ENCODE assay signal across 9 cellular contexts in the genomic region with DNA sequence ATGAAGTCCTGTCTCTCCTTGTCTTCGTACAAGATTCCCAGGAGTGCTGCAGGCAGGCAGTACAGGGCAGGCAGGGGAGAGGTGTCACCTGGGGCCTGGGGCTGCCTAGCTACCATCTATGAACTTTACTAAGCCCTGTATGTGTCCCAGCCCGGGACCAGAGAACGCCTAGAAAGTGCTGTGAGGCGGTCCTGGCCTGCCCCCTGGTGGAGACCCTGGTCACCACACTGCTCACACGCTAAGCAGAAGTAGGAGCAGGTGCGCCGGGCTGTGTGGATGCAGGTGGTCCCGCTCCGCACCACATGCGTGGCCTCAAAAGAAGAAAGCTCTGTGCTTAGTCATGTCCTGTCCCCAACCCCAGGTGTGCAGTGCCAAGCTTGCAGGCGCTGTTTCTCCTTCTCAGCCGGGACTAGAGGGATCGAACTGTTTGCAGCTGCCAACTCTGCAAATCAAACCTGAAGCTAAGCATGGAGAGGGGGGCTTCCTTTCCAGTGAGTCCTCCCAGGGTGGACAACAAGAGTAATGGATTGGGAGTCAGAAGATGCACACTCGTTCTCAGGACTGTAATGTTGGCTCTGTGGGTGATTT. TPM values are rescaled to one million over a fixed set of nuclear protein-coding genes. Genes with fewer than 3 reads are reported as not detected.
DNase-seq lines count a peak whose midpoint lies in the region; ATAC-seq and TF ChIP-seq lines count a peak whose summit lies in the region.
"Not testable (repeated sequence)": the region's sequence is repeated elsewhere in the genome, so short reads cannot be mapped to it uniquely, and the experiment has no call there.
"Had no signal": no experiment of that assay in that cellular context is flagged by ENCODE, and none has a peak within 500 bp of the region (broad histone marks: within the 10 kb centered on the region; RNA-seq: fewer than 3 reads in every experiment).

No MANE protein-coding gene starts in this region.

- in situ Hi-C loops in astrocyte of the spinal cord (cut with HindIII; ENCODE audit: low sequenced_read_pairs): not testable (repeated sequence)

- H3K9me3 ChIP-seq in T-helper 17 cell (ENCODE audit: control insufficient read depth, low read length, poor library complexity, severe bottlenecking); neural progenitor cell (ENCODE audit: low read depth); vagina: not testable (repeated sequence)

- not testable (repeated sequence) for H3K36me3 Mint-ChIP-seq in T-helper 17 cell (ENCODE audit: low read depth); neural progenitor cell

- peak; percentile 20; the same call in 1 of the 3 replicates for TF ChIP-seq CTCF in GM12872 (IDR thresholded peaks at IDR 0.05; ENCODE audit: insufficient read depth, low read depth, low read length)
- peak; percentile 13 for TF ChIP-seq CTCF in astrocyte of the spinal cord (IDR thresholded peaks at IDR 0.05; ENCODE audit: low read depth, low read length)
- peak; percentile 48 for TF ChIP-seq CTCF in neural progenitor cell (IDR thresholded peaks at IDR 0.05)
- peak in 2 of 3 experiments; percentile 4 to 17 for TF ChIP-seq CTCF in vagina (IDR thresholded peaks at IDR 0.05)

- H3K27me3 Mint-ChIP-seq in T-helper 17 cell (peaks cover 20% of the 10 kb centered on the region), neural progenitor cell (ENCODE audit: insufficient read depth, low read depth) (peaks cover 30% of the 10 kb centered on the region)

- not testable (repeated sequence) for H3K36me3 ChIP-seq in neural progenitor cell, vagina

- H3K9me3 Mint-ChIP-seq in neural progenitor cell: not testable (repeated sequence)

- peak in 2 of 3 donors; percentile 40 to 52 for DNase-seq in T-helper 17 cell
- peak; percentile 57 for DNase-seq in activated CD8-positive, alpha-beta memory T cell treated with anti-CD3 and anti-CD28 coated beads, Interleukin-2, amount 50 U/mL, for 4 hours
- not testable (repeated sequence) for DNase-seq in astrocyte of the spinal cord (ENCODE audit: low read depth, low spot score); neural progenitor cell (ENCODE audit: low spot score); vagina (ENCODE audit: extremely low spot score in 2 of 2)
- DNase-seq in Right ventricle myocardium superior: peak; percentile 50
- DNase-seq in stimulated activated CD4-positive, alpha-beta T cell treated with anti-CD3 and anti-CD28 coated beads, TNF-alpha, amount 100 ng/mL, for 1 hour (ENCODE audit: low read depth in 3 of 3, low spot score in 1 of 3): peak; percentile 16 to 43 (median 26)

- H3K79me2 ChIP-seq in neural progenitor cell (ENCODE audit: low read depth): not testable (repeated sequence)

- H2AFZ ChIP-seq in neural progenitor cell (replicated peaks): not testable (repeated sequence)

- not testable (repeated sequence) for TF ChIP-seq POLR2A in vagina (IDR thresholded peaks at IDR 0.05)

- not testable (repeated sequence) for H3K4me2 ChIP-seq in neural progenitor cell

- intact Hi-C loops in Right ventricle myocardium superior (cut with DNase I); vagina (cut with DNase I): not testable (repeated sequence)

- not testable (repeated sequence) for H4K20me1 ChIP-seq in neural progenitor cell (ENCODE audit: low read depth)

- H3K4me3 Mint-ChIP-seq in T-helper 17 cell, neural progenitor cell: not testable (repeated sequence)

- H3K4me1 ChIP-seq in neural progenitor cell, vagina: not testable (repeated sequence)

- not testable (repeated sequence) for H3K27ac ChIP-seq in neural progenitor cell, vagina

- not testable (repeated sequence) for ATAC-seq in T-helper 17 cell; Right ventricle myocardium superior (ENCODE audit: poor library complexity)

- not testable (repeated sequence) for H3K4me1 Mint-ChIP-seq in T-helper 17 cell, neural progenitor cell

- not testable (repeated sequence) for H3K27ac Mint-ChIP-seq in T-helper 17 cell, neural progenitor cell

- not testable (repeated sequence) for H3K9ac ChIP-seq in neural progenitor cell

- not testable (repeated sequence) for H3K4me3 ChIP-seq in astrocyte of the spinal cord (ENCODE audit: low read depth, low read length); neural progenitor cell; vagina

- H3F3A ChIP-seq in neural progenitor cell (ENCODE audit: low read depth): not testable (repeated sequence)

- peaks cover 43% of the 10 kb centered on the region for H3K27me3 ChIP-seq in neural progenitor cell
- not testable (repeated sequence) for H3K27me3 ChIP-seq in vagina

RNA-seq across cellular contexts. Expression of a gene that starts 39.6 kb away (rescaled TPM):
- not detected for total RNA-seq in T-helper 17 cell
- total RNA-seq in Right ventricle myocardium superior: not detected
- total RNA-seq in neural progenitor cell (ENCODE audit: low replicate concordance): not detected in 2 replicates
- total RNA-seq in vagina: 19.9 TPM
- total RNA-seq: HT-29 had no signal

Comparison
In these comparisons a context has a peak if more than half of its experiments do, and no peak if none do; other contexts are left out.
1. RNA of a gene that starts 39.6 kb away (total RNA-seq): 19.9 TPM in vagina (single experiment); not detected in T-helper 17 cell, not detected in Right ventricle myocardium superior (single experiment) and not detected in neural progenitor cell; every median in the first group is over 10 times any median in the second.
2. Peak in every context shown above with its lines, with median percentiles within 50 percentile points of each other: CTCF ChIP-seq.